10 cellular contexts compared by ENCODE assay signal in the genomic region with DNA sequence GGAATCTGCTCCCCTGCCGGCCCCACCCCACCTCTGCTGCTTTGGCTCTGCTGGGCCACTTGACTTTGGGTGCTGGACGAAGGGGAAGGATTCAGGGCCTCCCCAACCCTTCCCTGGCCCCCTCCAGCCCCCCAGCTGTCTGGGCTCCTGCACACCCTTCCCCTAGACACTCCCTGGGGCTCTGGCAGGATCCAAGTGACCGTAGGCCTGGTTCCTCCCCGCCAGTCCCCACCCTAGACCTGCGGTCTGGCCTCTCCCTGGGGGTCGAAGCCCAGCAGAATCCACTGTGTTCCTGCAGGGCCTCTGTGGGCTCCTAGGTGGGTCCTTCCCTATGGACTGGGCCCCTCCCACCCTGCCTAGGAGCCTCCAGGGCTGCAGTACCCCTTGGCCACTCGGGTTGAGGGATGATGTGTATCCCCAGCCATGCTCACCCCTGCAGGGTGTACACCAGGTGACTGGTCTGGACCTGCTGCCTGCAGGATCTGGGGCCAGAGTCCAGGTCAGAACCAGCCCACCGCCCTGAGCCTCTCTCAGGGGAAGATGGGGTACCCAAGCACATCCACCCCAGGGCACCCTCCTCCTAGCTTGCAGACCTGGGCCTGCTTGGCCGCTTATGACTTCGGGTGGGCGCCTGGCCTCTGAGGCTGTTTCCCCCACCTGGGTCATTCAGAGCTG. TPM values are rescaled to one million over a fixed set of nuclear protein-coding genes. Genes with fewer than 3 reads are reported as not detected.
DNase-seq lines count a peak whose midpoint lies in the region; ATAC-seq, FAIRE-seq and TF ChIP-seq lines count a peak whose summit lies in the region.
"Had no signal": no experiment of that assay in that cellular context is flagged by ENCODE, and none has a peak within 500 bp of the region (broad histone marks: within the 10 kb centered on the region; RNA-seq: fewer than 3 reads in every experiment).

No MANE protein-coding gene starts in this region.

- no peaks in the 10 kb centered on the region for H3K9me3 ChIP-seq in T-helper 17 cell (ENCODE audit: control insufficient read depth, low read length, poor library complexity, severe bottlenecking)
- H3K9me3 ChIP-seq in heart left ventricle: no peaks in the 10 kb centered on the region
- no peaks in the 10 kb centered on the region for H3K9me3 ChIP-seq in gastrocnemius medialis

- no peak for ATAC-seq in T-helper 17 cell
- ATAC-seq in heart left ventricle: no peak
- ATAC-seq in gastrocnemius medialis: no peak

- in situ Hi-C loops in gastrocnemius medialis (cut with MboI; ENCODE audit: low sequenced_read_pairs in 4 of 4): no loop called here

- DNase-seq in CD14-positive monocyte (ENCODE audit: low spot score) (peak; percentile 48), T-helper 17 cell (peak in 1 of 3 donors; percentile 15), heart left ventricle (peak in 4 of 5 donors; percentile 16 to 61 (median 29)), gastrocnemius medialis (peak in 1 of 2 donors; percentile 39), GM10266 (ENCODE audit: extremely low spot score) (no peak), D721Med (ENCODE audit: insufficient read length, low spot score) (no peak), GM19240 (ENCODE audit: insufficient read length, low spot score) (no peak)
- no peak for DNase-seq in central memory CD4-positive, alpha-beta T cell

- H3K4me3 ChIP-seq in heart left ventricle (peak overlapping the region in 1 of 12 donors; percentile 43), gastrocnemius medialis (peak overlapping the region; percentile 43 to 56 (median 48))

- H3K27me3 Mint-ChIP-seq in CD14-positive monocyte (ENCODE audit: low read depth in 3 of 3) (peaks cover 0 to 5% (median 0%) of the 10 kb centered on the region in 3 donors), T-helper 17 cell (no peaks in the 10 kb centered on the region)

- TF ChIP-seq POLR2A in heart left ventricle (IDR thresholded peaks at IDR 0.05): no peak
- TF ChIP-seq POLR2A in gastrocnemius medialis (IDR thresholded peaks at IDR 0.05): no peak

- no peak for FAIRE-seq in D721Med (lab: Jason Lieb, UNC)
- FAIRE-seq: G401.6 had no signal

- WGBS in heart left ventricle, 4 donors: 58 to 86% (median 75%) methylated on average over 10 to 11 of the region's 11 CpGs

- H3K27ac ChIP-seq in heart left ventricle: peak overlapping the region in 10 of 12 donors; percentile 63 to 99 (median 88)
- H3K27ac ChIP-seq in gastrocnemius medialis: peak overlapping the region; percentile 90 to 99 (median 95)

- intact Hi-C loops in CD14-positive monocyte (cut with micrococcal nuclease) (loop anchor here in 1 of 2 donors (10.0 kb wide), 1 partner anchor 339 kb away; a partner anchor contains a TSS), heart left ventricle (cut with DNase I) (loop anchor here in 2 of 10 donors (5.0 kb wide), 1 partner anchor 34 kb away; no protein-coding TSS in a partner anchor), gastrocnemius medialis (cut with DNase I; ENCODE audit: low total_unique reads) (no loop called here)

- peaks cover 21 to 32% of the 10 kb centered on the region in 2 donors for H3K36me3 Mint-ChIP-seq in CD14-positive monocyte
- H3K36me3 Mint-ChIP-seq in T-helper 17 cell (ENCODE audit: low read depth): no peaks in the 10 kb centered on the region

- H3K27me3 ChIP-seq in heart left ventricle (no peaks in the 10 kb centered on the region), gastrocnemius medialis (no peaks in the 10 kb centered on the region)

- H3K4me1 Mint-ChIP-seq in CD14-positive monocyte (peaks cover 64% of the 10 kb centered on the region), T-helper 17 cell (peaks cover 35% of the 10 kb centered on the region)

- TF ChIP-seq CTCF in CD14-positive monocyte (IDR thresholded peaks at IDR 0.05) (no peak), heart left ventricle (IDR thresholded peaks at IDR 0.05) (no peak), gastrocnemius medialis (IDR thresholded peaks at IDR 0.05 in 4 of 5, conservative IDR thresholded peaks at IDR 0.05 in 1 of 5) (no peak), GM10266 (IDR thresholded peaks at IDR 0.05; ENCODE audit: control insufficient read depth, insufficient read depth, low read depth, missing control alignments) (no peak), D721Med (IDR thresholded peaks at IDR 0.05; ENCODE audit: insufficient read depth, missing control alignments) (no peak)

- peaks cover 24 to 88% (median 70%) of the 10 kb centered on the region in 12 donors for H3K4me1 ChIP-seq in heart left ventricle
- H3K4me1 ChIP-seq in gastrocnemius medialis: peaks cover 52 to 64% of the 10 kb centered on the region in 2 donors

- peak overlapping the region; percentile 86 to 94 (median 92) for H3K27ac Mint-ChIP-seq in CD14-positive monocyte
- H3K27ac Mint-ChIP-seq in T-helper 17 cell: peak overlapping the region; percentile 98

- H3K9me3 Mint-ChIP-seq in CD14-positive monocyte: no peaks in the 10 kb centered on the region

- H3K36me3 ChIP-seq in heart left ventricle (peaks cover 5 to 41% (median 18%) of the 10 kb centered on the region in 9 donors), gastrocnemius medialis (peaks cover 2 to 24% of the 10 kb centered on the region in 2 donors)

- peak overlapping the region; percentile 49 to 81 for H3K4me3 Mint-ChIP-seq in CD14-positive monocyte
- H3K4me3 Mint-ChIP-seq in T-helper 17 cell: peak overlapping the region; percentile 28

RNA-seq across cellular contexts. Expression of a gene that starts 5.6 kb away (rescaled TPM):
- 10 to 100 TPM; 38.8 to 40.4 TPM for polyA plus RNA-seq in CD14-positive monocyte
- 100 to 1,000 TPM; 227 to 241 TPM for total RNA-seq in T-helper 17 cell
- 100 to 1,000 TPM in 1 of 9 donors, 10 to 100 TPM in 8; 37.7 to 118 (median 51.0) TPM for total RNA-seq in heart left ventricle
- 10 to 100 TPM; 45.1 to 50.2 TPM for polyA plus RNA-seq in heart left ventricle
- total RNA-seq in gastrocnemius medialis: 100 to 1,000 TPM; 165 to 327 (median 188) TPM

RNA-seq across cellular contexts. Expression of a gene that starts 46.4 kb away (rescaled TPM):
- polyA plus RNA-seq in CD14-positive monocyte (not detected), heart left ventricle (not detected)
- total RNA-seq in T-helper 17 cell (not detected), heart left ventricle (not detected), gastrocnemius medialis (not detected)
- total RNA-seq: HT1080 had no signal

RNA-seq across cellular contexts. Expression of a gene that starts 47.7 kb away (rescaled TPM):
- polyA plus RNA-seq in CD14-positive monocyte (10 to 100 TPM; 20.3 to 27.6 TPM), heart left ventricle (10 to 100 TPM; 15.0 to 70.3 TPM)
- total RNA-seq in T-helper 17 cell (10 to 100 TPM; 28.1 to 36.7 TPM), heart left ventricle (10 to 100 TPM; 16.7 to 36.2 (median 21.6) TPM), gastrocnemius medialis (10 to 100 TPM in 3 of 4 donors, 1 to 10 TPM in 1; 8.9 to 15.0 (median 13.0) TPM)

RNA-seq across cellular contexts. Expression of a gene that starts 47.9 kb away (rescaled TPM):
- polyA plus RNA-seq in CD14-positive monocyte: 1 to 10 TPM; 7.2 to 9.5 TPM
- total RNA-seq in T-helper 17 cell: 10 to 100 TPM; 13.7 to 15.4 TPM
- 10 to 100 TPM in 8 of 9 donors, 1 to 10 TPM in 1; 9.8 to 26.8 (median 15.2) TPM for total RNA-seq in heart left ventricle
- 10 to 100 TPM in 1 of 2 donors, 1 to 10 TPM in 1; 9.1 to 12.4 TPM for polyA plus RNA-seq in heart left ventricle
- total RNA-seq in gastrocnemius medialis: 1 to 10 TPM; 6.4 to 9.6 (median 8.2) TPM

Comparison
In these comparisons a context has a peak if more than half of its experiments do, and no peak if none do; other contexts are left out.
1. DNase-seq: peak in CD14-positive monocyte (single experiment) and heart left ventricle (4 of 5); none in GM10266 (single experiment), central memory CD4-positive, alpha-beta T cell (single experiment), D721Med (single experiment) and GM19240 (single experiment).